1 cellular context compared by ENCODE assay signal in genomic region chr18:32550958-32551357, GRCh38.
TF ChIP-seq lines count a peak whose summit lies in the region.

No MANE protein-coding gene starts in this region.

TF ChIP-seq in WTC11, 78 proteins besides CTCF, POLR2A, EP300 and RAD21 (continued from another document):
- TF ChIP-seq FOXP4 (CRISPR knock-in tag; IDR thresholded peaks at IDR 0.05) (no peak), ETV6 (CRISPR knock-in tag; IDR thresholded peaks at IDR 0.05) (no peak), CREM (CRISPR knock-in tag; IDR thresholded peaks at IDR 0.05) (no peak)
